In the genomic region with DNA sequence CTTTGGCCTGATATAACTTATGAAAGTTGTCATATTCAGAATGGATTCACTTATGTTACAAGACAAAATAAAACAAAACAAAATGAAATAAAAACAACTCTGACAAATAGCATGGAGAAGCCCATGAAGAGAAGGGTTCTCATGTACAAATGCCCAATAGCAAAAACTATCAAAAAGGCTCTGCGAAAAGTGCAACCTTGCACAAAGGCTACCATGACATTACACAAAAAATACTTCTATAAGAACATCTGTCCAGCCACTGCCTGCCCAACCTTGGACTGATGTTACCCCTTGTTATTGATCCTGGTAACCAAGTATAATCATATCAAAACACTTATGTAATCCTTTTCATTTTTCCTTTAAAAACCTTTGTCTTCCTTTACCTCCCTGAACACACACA, we compare ENCODE assay signal across 29 cellular contexts.
"Had no signal": no experiment of that assay in that cellular context is flagged by ENCODE, and none has a peak within 500 bp of the region (broad histone marks: within the 10 kb centered on the region; RNA-seq: fewer than 3 reads in every experiment).

No MANE protein-coding gene starts in this region.

- DNase-seq: colonic mucosa; cortex of kidney; dermis blood vessel endothelial cell; dorsolateral prefrontal cortex; effector CD4-positive, alpha-beta T cell; effector CD8-positive, alpha-beta T cell; effector memory CD4-positive, alpha-beta T cell; effector memory CD8-positive, alpha-beta T cell; endodermal cell; erythroblast; esophagus squamous epithelium; foreskin fibroblast; foreskin keratinocyte; foreskin melanocyte; gastrocnemius medialis; glutamatergic neuron; head of caudate nucleus; heart left ventricle; heart right ventricle had no signal

- FAIRE-seq: endometrium, endothelial cell of umbilical vein, frontal cortex had no signal

- H3K27ac Mint-ChIP-seq: dendritic cell treated with granulocyte-macrophage colony-stimulating factor and Interleukin-4, amounts not matched to agents 40 ng/mL and 50 ng/mL, for 4 days; effector memory CD8-positive, alpha-beta T cell; endodermal cell had no signal

- H3K79me2 ChIP-seq: hepatocyte had no signal

- H3K27me3 Mint-ChIP-seq: dendritic cell treated with granulocyte-macrophage colony-stimulating factor and Interleukin-4, amounts not matched to agents 40 ng/mL and 50 ng/mL, for 4 days had no signal

- H3K4me3 ChIP-seq: colonic mucosa, coronary artery, dorsolateral prefrontal cortex, esophagus muscularis mucosa, esophagus squamous epithelium, gastrocnemius medialis, gastroesophageal sphincter, heart left ventricle, heart right ventricle, hepatocyte had no signal

- H3K27me3 ChIP-seq: colonic mucosa, esophagus muscularis mucosa, esophagus squamous epithelium, foreskin keratinocyte, gastrocnemius medialis, gastroesophageal sphincter, heart left ventricle, heart right ventricle, hepatocyte had no signal

- H3K9me3 ChIP-seq: colonic mucosa, esophagus muscularis mucosa, esophagus squamous epithelium, gastrocnemius medialis, gastroesophageal sphincter, heart left ventricle had no signal

- H3K4me1 ChIP-seq: colonic mucosa, esophagus muscularis mucosa, esophagus squamous epithelium, foreskin keratinocyte, gastroesophageal sphincter, heart left ventricle, heart right ventricle had no signal

- H3K4me1 Mint-ChIP-seq: endodermal cell had no signal

- H3K36me3 ChIP-seq: colonic mucosa, esophagus muscularis mucosa, esophagus squamous epithelium, gastrocnemius medialis, gastroesophageal sphincter, heart left ventricle, heart right ventricle had no signal

- H2AFZ ChIP-seq: hepatocyte had no signal

- H3K9me3 Mint-ChIP-seq: effector memory CD8-positive, alpha-beta T cell; endodermal cell had no signal

- ATAC-seq: effector memory CD8-positive, alpha-beta T cell; esophagus mucosa; foreskin keratinocyte; gastrocnemius medialis; gastroesophageal sphincter; heart left ventricle; heart right ventricle had no signal

- H3K4me3 Mint-ChIP-seq: dendritic cell treated with granulocyte-macrophage colony-stimulating factor and Interleukin-4, amounts not matched to agents 40 ng/mL and 50 ng/mL, for 4 days; effector memory CD8-positive, alpha-beta T cell; endodermal cell had no signal

- H3K4me2 ChIP-seq: hepatocyte had no signal

- H3K27ac ChIP-seq: colonic mucosa, coronary artery, dorsolateral prefrontal cortex, epithelial cell of prostate, esophagus muscularis mucosa, esophagus squamous epithelium, foreskin keratinocyte, gastrocnemius medialis, gastroesophageal sphincter, heart left ventricle, heart right ventricle, hepatocyte had no signal
